In genomic region chr15:28107111-28107893, GRCh38 we compare ENCODE assay signal across 9 cellular contexts. TPM values are rescaled to one million over a fixed set of nuclear protein-coding genes. Genes with fewer than 3 reads are reported as not detected.
A peak's percentile ranks its signal among the peaks of the same experiment; 100 is the strongest.
DNase-seq lines count a peak whose midpoint lies in the region; ATAC-seq and TF ChIP-seq lines count a peak whose summit lies in the region.
"Had no signal": no experiment of that assay in that cellular context is flagged by ENCODE, and none has a peak within 500 bp of the region (broad histone marks: within the 10 kb centered on the region; RNA-seq: fewer than 3 reads in every experiment).

No MANE protein-coding gene starts in this region.

- DNase-seq in D341Med (ENCODE audit: low spot score), result peak; percentile 30
- peak; percentile 17 for DNase-seq in activated CD4-positive, alpha-beta memory T cell treated with anti-CD3 and anti-CD28 coated beads for 36 hours
- no peak for DNase-seq in Right ventricle myocardium inferior (ENCODE audit: missing footprints)
- no peak for DNase-seq in osteocyte (ENCODE audit: extremely low spot score, unreplicated experiment)
- no peak for DNase-seq in Ammon's horn (ENCODE audit: low spot score)
- DNase-seq in NCI-H1436 treated with DMSO at 0.1 percent for 48 hours (lab: John Stamatoyannopoulos, UW), result no peak
- DNase-seq: HCEC 1CT had no signal

- H3K9me3 Mint-ChIP-seq in activated CD4-positive, alpha-beta memory T cell treated with anti-CD3 and anti-CD28 coated beads for 36 hours, result no peaks in the 10 kb centered on the region
- no peaks in the 10 kb centered on the region for H3K9me3 Mint-ChIP-seq in osteocyte (ENCODE audit: unreplicated experiment)

- peaks cover 11% of the 10 kb centered on the region for H3K36me3 Mint-ChIP-seq in activated CD4-positive, alpha-beta memory T cell treated with anti-CD3 and anti-CD28 coated beads for 36 hours
- H3K36me3 Mint-ChIP-seq in osteocyte (ENCODE audit: unreplicated experiment), result peaks cover 11% of the 10 kb centered on the region

- TF ChIP-seq CTCF in osteocyte (IDR thresholded peaks at IDR 0.05), result no peak

- POLR2A ChIA-PET in activated CD4-positive, alpha-beta memory T cell treated with anti-CD3 and anti-CD28 coated beads for 36 hours (lab: Charles Lee), result interaction anchor here (0.8 kb wide), 1 partner anchor 92 kb away, joined by 3 read pairs; no protein-coding TSS in a partner anchor

- intact Hi-C loops in activated CD4-positive, alpha-beta memory T cell treated with anti-CD3 and anti-CD28 coated beads for 36 hours (cut with micrococcal nuclease), result no loop called here
- intact Hi-C loops in Right ventricle myocardium inferior (cut with DNase I), result no loop called here

- H3K4me3 Mint-ChIP-seq in activated CD4-positive, alpha-beta memory T cell treated with anti-CD3 and anti-CD28 coated beads for 36 hours, result peak overlapping the region; percentile 70
- H3K4me3 Mint-ChIP-seq in osteocyte (ENCODE audit: unreplicated experiment), result peak overlapping the region; percentile 85

- H3K27ac Mint-ChIP-seq in activated CD4-positive, alpha-beta memory T cell treated with anti-CD3 and anti-CD28 coated beads for 36 hours, result no peak overlapping the region
- H3K27ac Mint-ChIP-seq in osteocyte (ENCODE audit: unreplicated experiment), result no peak overlapping the region

- H3K4me1 Mint-ChIP-seq in activated CD4-positive, alpha-beta memory T cell treated with anti-CD3 and anti-CD28 coated beads for 36 hours (ENCODE audit: low read depth), result peaks cover 7% of the 10 kb centered on the region
- peaks cover 10% of the 10 kb centered on the region for H3K4me1 Mint-ChIP-seq in osteocyte (ENCODE audit: unreplicated experiment)

- ATAC-seq in Right ventricle myocardium inferior (peak; percentile 42), GM18520 (IDR thresholded peaks at IDR 0.05; ENCODE audit: unreplicated experiment) (no peak), GM21515 (IDR thresholded peaks at IDR 0.05; ENCODE audit: unreplicated experiment) (no peak)

- CTCF ChIA-PET in activated CD4-positive, alpha-beta memory T cell treated with anti-CD3 and anti-CD28 coated beads for 36 hours (lab: Charles Lee), result interaction anchor here (0.7 to 0.9 kb wide), 3 partner anchors 19 to 22 kb away, joined by 3 to 4 read pairs (median 4); no protein-coding TSS in a partner anchor

- peaks cover 20% of the 10 kb centered on the region for H3K27me3 Mint-ChIP-seq in activated CD4-positive, alpha-beta memory T cell treated with anti-CD3 and anti-CD28 coated beads for 36 hours
- no peaks in the 10 kb centered on the region for H3K27me3 Mint-ChIP-seq in osteocyte (ENCODE audit: unreplicated experiment)

RNA-seq across cellular contexts. Expression of gene OCA2, which starts 8.2 kb away (rescaled TPM):
- total RNA-seq in activated CD4-positive, alpha-beta memory T cell treated with anti-CD3 and anti-CD28 coated beads for 36 hours, result not detected
- total RNA-seq in Right ventricle myocardium inferior, result not detected
- 0.76 and 1.2 TPM in 2 replicates for total RNA-seq in osteocyte

Comparison
In these comparisons a context has a peak if more than half of its experiments do, and no peak if none do; other contexts are left out.
1. DNase-seq: peak in D341Med (single experiment) and activated CD4-positive, alpha-beta memory T cell treated with anti-CD3 and anti-CD28 coated beads for 36 hours (single experiment); none in Right ventricle myocardium inferior (single experiment), osteocyte (single experiment), Ammon's horn (single experiment) and NCI-H1436 treated with DMSO at 0.1 percent for 48 hours (single experiment).